In genomic region chr22:26056455-26056854, GRCh38 we compare ENCODE assay signal across 29 cellular contexts.
"Had no signal": no experiment of that assay in that cellular context is flagged by ENCODE, and none has a peak within 500 bp of the region (broad histone marks: within the 10 kb centered on the region; RNA-seq: fewer than 3 reads in every experiment).

No MANE protein-coding gene starts in this region.

- H3K27me3 Mint-ChIP-seq: activated CD4-positive, alpha-beta memory T cell treated with anti-CD3 and anti-CD28 coated beads, Interleukin-2, amount 10 ng/mL, durations not matched to agents 7 days and 5 days had no signal

- DNase-seq: activated CD4-positive, alpha-beta memory T cell treated with anti-CD3 and anti-CD28 coated beads, Interleukin-2, amount 10 ng/mL, durations not matched to agents 7 days and 5 days; activated CD4-positive, alpha-beta T cell treated with anti-CD3 and anti-CD28 coated beads for 1 hour; activated CD4-positive, alpha-beta T cell treated with anti-CD3 and anti-CD28 coated beads for 4 hours; activated CD4-positive, alpha-beta T cell treated with anti-CD3 and anti-CD28 coated beads, Interleukin-2, amount 10 ng/mL, durations not matched to agents 7 days and 5 days; activated CD4-positive, alpha-beta T cell treated with anti-CD3 and anti-CD28 coated beads, Interleukin-2, amount 50 U/mL, for 4 hours; activated CD8-positive, alpha-beta memory T cell treated with anti-CD3 and anti-CD28 coated beads, Interleukin-2, amount 50 U/mL, for 48 hours; activated effector memory CD4-positive, alpha-beta T cell treated with Interleukin-2 at 50 U/mL for 16 hours; activated gamma-delta T cell treated with Interleukin-2 at 50 U/mL for 16 hours; activated naive CD4-positive, alpha-beta T cell treated with anti-CD3 and anti-CD28 coated beads, Interleukin-2, amount 50 U/mL, for 16 hours; activated naive CD4-positive, alpha-beta T cell treated with Interleukin-2 at 50 U/mL for 16 hours; activated T-cell treated with anti-CD3 and anti-CD28 coated beads for 4 hours; activated T-cell treated with anti-CD3 and anti-CD28 coated beads, Interleukin-2, amount 50 U/mL, for 24 hours; amniotic stem cell; anterior cingulate cortex; caudate nucleus; cortex of kidney; dermis blood vessel endothelial cell; effector CD4-positive, alpha-beta T cell; effector memory CD8-positive, alpha-beta T cell; erythroblast; foreskin keratinocyte; gastrocnemius medialis; glutamatergic neuron; heart left ventricle; T-helper 1 cell; T-helper 2 cell had no signal

- H3K9me3 ChIP-seq: esophagus muscularis mucosa, gastrocnemius medialis, heart left ventricle had no signal

- H3K27me3 ChIP-seq: foreskin keratinocyte, gastrocnemius medialis had no signal

- H3K27ac Mint-ChIP-seq: activated CD4-positive, alpha-beta memory T cell treated with anti-CD3 and anti-CD28 coated beads, Interleukin-2, amount 10 ng/mL, durations not matched to agents 7 days and 5 days; activated CD4-positive, alpha-beta T cell treated with anti-CD3 and anti-CD28 coated beads, Interleukin-2, amount 10 ng/mL, durations not matched to agents 7 days and 5 days; activated naive CD8-positive, alpha-beta T cell; activated T-cell treated with anti-CD3 and anti-CD28 coated beads, Interleukin-2, amount 50 U/mL, for 24 hours; activated T-helper 17 cell treated with anti-CD3 and anti-CD28 coated beads, Interleukin-2, amount 50 U/mL, for 72 hours; effector memory CD8-positive, alpha-beta T cell had no signal

- H3K4me1 Mint-ChIP-seq: activated CD4-positive, alpha-beta memory T cell treated with anti-CD3 and anti-CD28 coated beads, Interleukin-2, amount 10 ng/mL, durations not matched to agents 7 days and 5 days; activated CD4-positive, alpha-beta T cell treated with anti-CD3 and anti-CD28 coated beads, Interleukin-2, amount 10 ng/mL, durations not matched to agents 7 days and 5 days; activated T-helper 17 cell treated with anti-CD3 and anti-CD28 coated beads, Interleukin-2, amount 50 U/mL, for 72 hours had no signal

- H3K9me3 Mint-ChIP-seq: activated CD4-positive, alpha-beta memory T cell treated with anti-CD3 and anti-CD28 coated beads, Interleukin-2, amount 10 ng/mL, durations not matched to agents 7 days and 5 days; activated CD4-positive, alpha-beta T cell treated with anti-CD3 and anti-CD28 coated beads, Interleukin-2, amount 10 ng/mL, durations not matched to agents 7 days and 5 days; activated T-cell treated with anti-CD3 and anti-CD28 coated beads, Interleukin-2, amount 50 U/mL, for 24 hours; activated T-helper 17 cell treated with anti-CD3 and anti-CD28 coated beads, Interleukin-2, amount 50 U/mL, for 72 hours; effector memory CD8-positive, alpha-beta T cell had no signal

- H3K4me3 Mint-ChIP-seq: activated CD4-positive, alpha-beta memory T cell treated with anti-CD3 and anti-CD28 coated beads, Interleukin-2, amount 10 ng/mL, durations not matched to agents 7 days and 5 days; activated CD4-positive, alpha-beta T cell treated with anti-CD3 and anti-CD28 coated beads, Interleukin-2, amount 10 ng/mL, durations not matched to agents 7 days and 5 days; activated naive CD8-positive, alpha-beta T cell; activated T-cell treated with anti-CD3 and anti-CD28 coated beads, Interleukin-2, amount 50 U/mL, for 24 hours; activated T-helper 17 cell treated with anti-CD3 and anti-CD28 coated beads, Interleukin-2, amount 50 U/mL, for 72 hours; effector memory CD8-positive, alpha-beta T cell had no signal

- H3K4me1 ChIP-seq: esophagus muscularis mucosa, foreskin keratinocyte, gastrocnemius medialis, heart left ventricle had no signal

- H3K36me3 Mint-ChIP-seq: activated naive CD8-positive, alpha-beta T cell had no signal

- ATAC-seq: activated T-helper 17 cell treated with anti-CD3 and anti-CD28 coated beads, Interleukin-2, amount 50 U/mL, for 72 hours; effector memory CD8-positive, alpha-beta T cell; foreskin keratinocyte; gastrocnemius medialis; heart left ventricle had no signal

- H3K4me3 ChIP-seq: esophagus muscularis mucosa, gastrocnemius medialis, heart left ventricle had no signal

- H3K27ac ChIP-seq: esophagus muscularis mucosa, foreskin keratinocyte, gastrocnemius medialis, heart left ventricle had no signal
